In the genomic region with DNA sequence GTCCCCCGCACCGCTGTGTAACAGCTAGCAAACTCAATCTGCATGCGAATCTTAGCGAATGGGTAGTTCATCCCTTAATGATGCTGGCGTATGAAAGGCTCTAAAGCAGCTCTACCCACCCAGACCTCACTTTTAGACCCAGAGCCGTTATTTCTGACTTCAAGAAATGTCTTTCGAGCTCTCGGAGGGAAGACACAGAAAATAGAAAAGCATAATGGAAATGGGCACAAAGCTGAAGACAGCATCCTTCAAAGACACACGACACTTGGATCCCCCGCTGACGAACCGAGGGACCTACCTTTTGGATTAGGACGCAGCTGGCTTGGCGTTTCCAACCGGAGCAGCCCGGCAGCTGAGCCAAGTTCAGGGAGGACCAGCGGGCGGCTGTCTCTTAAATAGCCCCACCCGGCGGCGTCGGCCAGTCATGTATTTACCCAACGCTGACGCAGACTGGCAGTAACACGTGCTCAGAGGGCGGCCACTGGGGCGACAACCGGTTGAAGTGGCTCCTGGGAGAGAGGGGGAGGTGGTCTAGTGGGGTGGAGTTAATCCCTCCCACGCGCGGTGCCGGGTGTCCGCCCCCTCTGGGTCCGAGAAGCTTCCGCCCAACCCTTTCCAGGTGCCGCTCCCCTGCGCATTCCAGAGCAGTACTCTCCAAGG, we compare ENCODE assay signal across 8 cellular contexts.
DNase-seq lines count a peak whose midpoint lies in the region; ATAC-seq and TF ChIP-seq lines count a peak whose summit lies in the region.

No MANE protein-coding gene starts in this region.

- ATAC-seq in GM21390 (IDR thresholded peaks at IDR 0.05; ENCODE audit: unreplicated experiment): no peak
- no peak for ATAC-seq in HG02885 (IDR thresholded peaks at IDR 0.05; ENCODE audit: poor library complexity, unreplicated experiment)
- no peak for ATAC-seq in GM21717 (IDR thresholded peaks at IDR 0.05; ENCODE audit: unreplicated experiment)
- ATAC-seq in HG03469 (IDR thresholded peaks at IDR 0.05; ENCODE audit: unreplicated experiment): no peak

- DNase-seq in EL: peak; percentile 30
- DNase-seq in RWPE1 (ENCODE audit: low spot score): peak; percentile 30
- peak; percentile 13 for DNase-seq in fibroblast of pulmonary artery (ENCODE audit: low read depth)
- DNase-seq in retinal pigment epithelial cell (ENCODE audit: low read depth): peak; percentile 14

- no peak overlapping the region for H3K27ac ChIP-seq in RWPE1

- TF ChIP-seq CTCF in RWPE1 (conservative IDR thresholded peaks at IDR 0.05; ENCODE audit: low read depth): no peak
- TF ChIP-seq CTCF in fibroblast of pulmonary artery (IDR thresholded peaks at IDR 0.05; ENCODE audit: low read length, missing control alignments): no peak
- TF ChIP-seq CTCF in retinal pigment epithelial cell (conservative IDR thresholded peaks at IDR 0.05; ENCODE audit: low read depth, low read length): no peak

- CTCF ChIA-PET in RWPE1 (lab: Yijun Ruan, JAX): no interaction called here

- H3K4me3 ChIP-seq in fibroblast of pulmonary artery (replicated peaks; ENCODE audit: low read depth, low read length) (no peak overlapping the region), retinal pigment epithelial cell (ENCODE audit: low read length) (no peak overlapping the region)

- POLR2A ChIA-PET in RWPE1 (lab: Yijun Ruan, JAX; ENCODE audit: low non-redundant PET): no interaction called here
